Comparison of ENCODE assay signal across 8 cellular contexts in genomic region chrX:1537031-1537715, GRCh38. TPM values are rescaled to one million over a fixed set of nuclear protein-coding genes. Genes with fewer than 3 reads are reported as not detected.
DNase-seq lines count a peak whose midpoint lies in the region; ATAC-seq and TF ChIP-seq lines count a peak whose summit lies in the region.

Gene P2RY8 (minus strand): TSS chrX:1537185. CDS start chrX:1466558, 70,627 bp downstream.

- TF ChIP-seq CTCF in DOHH2 (IDR thresholded peaks at IDR 0.05; ENCODE audit: low read depth, low read length, poor library complexity, severe bottlenecking) (peak; percentile 59), HL-60 (IDR thresholded peaks at IDR 0.05; ENCODE audit: insufficient read depth, low read length) (no peak), ascending aorta (IDR thresholded peaks at IDR 0.05) (no peak), stomach (IDR thresholded peaks at IDR 0.05) (no peak)

- no peaks in the 10 kb centered on the region for H3K27me3 ChIP-seq in DOHH2 (ENCODE audit: control insufficient read depth, low read length)
- no peaks in the 10 kb centered on the region for H3K27me3 ChIP-seq in HL-60 (ENCODE audit: insufficient read depth, poor library complexity, severe bottlenecking)
- no peaks in the 10 kb centered on the region for H3K27me3 ChIP-seq in ascending aorta
- H3K27me3 ChIP-seq in mucosa of rectum (ENCODE audit: control insufficient read depth in 2 of 2, insufficient read depth in 2 of 2, low read length in 2 of 2), result no peaks in the 10 kb centered on the region
- peaks cover 0 to 10% (median 0%) of the 10 kb centered on the region in 3 donors for H3K27me3 ChIP-seq in stomach

- H3K4me3 Mint-ChIP-seq in T-helper 2 cell treated with Interferon-gamma antibody and Interleukin-4, amounts not matched to agents 5 μg/mL and 100 μg/mL, for 36 hours, result peak within 1 kb of the TSS; percentile 99

- peaks cover 28% of the 10 kb centered on the region for H3K36me3 Mint-ChIP-seq in T-helper 2 cell treated with Interferon-gamma antibody and Interleukin-4, amounts not matched to agents 5 μg/mL and 100 μg/mL, for 36 hours (ENCODE audit: low read depth)

- ATAC-seq in GM19468 (IDR thresholded peaks at IDR 0.05; ENCODE audit: extremely low read depth, unreplicated experiment), result peak; percentile 46

- intact Hi-C loops in ascending aorta (cut with DNase I) (no loop called here), stomach (cut with DNase I; ENCODE audit: low total_unique reads) (no loop called here)

- H3K36me3 ChIP-seq in DOHH2 (ENCODE audit: control insufficient read depth, low read length), result peaks cover 35% of the 10 kb centered on the region
- H3K36me3 ChIP-seq in ascending aorta, result no peaks in the 10 kb centered on the region
- no peaks in the 10 kb centered on the region for H3K36me3 ChIP-seq in mucosa of rectum (ENCODE audit: control insufficient read depth in 2 of 2, insufficient read depth in 2 of 2, low read length in 2 of 2)
- H3K36me3 ChIP-seq in stomach, result no peaks in the 10 kb centered on the region

- peak within 1 kb of the TSS; percentile 67 for H3K4me2 ChIP-seq in DOHH2 (ENCODE audit: low read length)

- H3K9me3 ChIP-seq in DOHH2 (ENCODE audit: control insufficient read depth, insufficient read depth, low read length) (no peaks in the 10 kb centered on the region), ascending aorta (no peaks in the 10 kb centered on the region), mucosa of rectum (ENCODE audit: control insufficient read depth in 2 of 2, low read length in 2 of 2) (no peaks in the 10 kb centered on the region), stomach (no peaks in the 10 kb centered on the region)

- 53 to 68% (median 65%) methylated on average over 27 of the region's 27 CpGs for WGBS in stomach, 5 donors

- TF ChIP-seq POLR2A in stomach (IDR thresholded peaks at IDR 0.05), result no peak

- peaks cover 16% of the 10 kb centered on the region for H3K4me1 Mint-ChIP-seq in T-helper 2 cell treated with Interferon-gamma antibody and Interleukin-4, amounts not matched to agents 5 μg/mL and 100 μg/mL, for 36 hours (ENCODE audit: low read depth)

- no peaks in the 10 kb centered on the region for H3K9me3 Mint-ChIP-seq in T-helper 2 cell treated with Interferon-gamma antibody and Interleukin-4, amounts not matched to agents 5 μg/mL and 100 μg/mL, for 36 hours

- peak within 1 kb of the TSS; percentile 100 for H3K27ac Mint-ChIP-seq in T-helper 2 cell treated with Interferon-gamma antibody and Interleukin-4, amounts not matched to agents 5 μg/mL and 100 μg/mL, for 36 hours

- DNase-seq in HL-60 (ENCODE audit: low read depth in 1 of 2, low spot score in 1 of 2), result peak; percentile 75 to 97
- DNase-seq in T-helper 2 cell treated with Interferon-gamma antibody and Interleukin-4, amounts not matched to agents 5 μg/mL and 100 μg/mL, for 36 hours (ENCODE audit: low spot score), result peak; percentile 80
- DNase-seq in ascending aorta (ENCODE audit: low spot score in 2 of 2), result peak; percentile 31 to 82
- DNase-seq in stomach, result peak; percentile 63
- DNase-seq in NCI-H1417 treated with DMSO at 0.1 percent for 48 hours (lab: John Stamatoyannopoulos, UW), result no peak

- H4K20me1 ChIP-seq in DOHH2 (ENCODE audit: control insufficient read depth, insufficient read depth, low read depth, low read length), result no peaks in the 10 kb centered on the region; the same call in 1 of the 2 replicates

- no peaks in the 10 kb centered on the region for H3K9me2 ChIP-seq in DOHH2 (replicated peaks; ENCODE audit: control insufficient read depth, low read length)

- H3F3A ChIP-seq in DOHH2 (ENCODE audit: control insufficient read depth, insufficient read depth), result peaks cover 33% of the 10 kb centered on the region

- no peak for TF ChIP-seq EP300 in stomach (IDR thresholded peaks at IDR 0.05)

- peaks cover 36% of the 10 kb centered on the region for H3K4me1 ChIP-seq in DOHH2 (ENCODE audit: control insufficient read depth, low read length)
- no peaks in the 10 kb centered on the region for H3K4me1 ChIP-seq in ascending aorta
- no peaks in the 10 kb centered on the region for H3K4me1 ChIP-seq in mucosa of rectum (ENCODE audit: control insufficient read depth in 2 of 2, insufficient read depth in 2 of 2, low read length in 2 of 2)
- no peaks in the 10 kb centered on the region for H3K4me1 ChIP-seq in stomach

- peaks cover 40% of the 10 kb centered on the region for H3K79me2 ChIP-seq in DOHH2 (ENCODE audit: control insufficient read depth, low read length)

- no peaks in the 10 kb centered on the region for H3K27me3 Mint-ChIP-seq in T-helper 2 cell treated with Interferon-gamma antibody and Interleukin-4, amounts not matched to agents 5 μg/mL and 100 μg/mL, for 36 hours (ENCODE audit: low read depth)

- peak within 1 kb of the TSS; percentile 100 for H3K27ac ChIP-seq in DOHH2 (ENCODE audit: low read depth, low read length)
- peak within 1 kb of the TSS; percentile 97 for H3K27ac ChIP-seq in HL-60 (replicated peaks)
- peak within 1 kb of the TSS in 1 of 2 donors; percentile 20 for H3K27ac ChIP-seq in ascending aorta
- H3K27ac ChIP-seq in mucosa of rectum (ENCODE audit: low read depth in 2 of 2, low read length in 2 of 2), result peak within 1 kb of the TSS; percentile 66 to 77
- peak within 1 kb of the TSS; percentile 33 to 75 (median 62) for H3K27ac ChIP-seq in stomach

- peak within 1 kb of the TSS; percentile 51 to 60 for H3K9ac ChIP-seq in mucosa of rectum (ENCODE audit: low read depth in 1 of 2, low read length in 2 of 2)

- H3K4me3 ChIP-seq in DOHH2 (ENCODE audit: low read length), result peak within 1 kb of the TSS; percentile 100
- peak within 1 kb of the TSS; percentile 60 for H3K4me3 ChIP-seq in HL-60 (replicated peaks; ENCODE audit: insufficient read depth, low read length)
- H3K4me3 ChIP-seq in ascending aorta, result peak within 1 kb of the TSS; percentile 47 to 51
- peak within 1 kb of the TSS; percentile 66 to 78 for H3K4me3 ChIP-seq in mucosa of rectum (ENCODE audit: low read length in 2 of 2)
- peak within 1 kb of the TSS; percentile 31 to 42 (median 36) for H3K4me3 ChIP-seq in stomach

RNA-seq across cellular contexts. Expression of gene P2RY8, which starts in this region (rescaled TPM):
- total RNA-seq in ascending aorta (2.2 TPM), stomach (1 to 10 TPM in 3 of 5 donors, not detected in 2; 1.8 to 3.3 (median 1.9) TPM)
- polyA plus RNA-seq in stomach, result under 1 TPM; 0.31 to 0.76 (median 0.70) TPM

Comparison
In these comparisons a context has a peak if more than half of its experiments do, and no peak if none do; other contexts are left out.
1. H3K4me3 ChIP-seq: peak in every context shown above with its lines; median percentile 100 in DOHH2; 72 in mucosa of rectum; 60 in HL-60; 49 in ascending aorta; 36 in stomach.